Comparison of ENCODE assay signal across 19 cellular contexts in the genomic region with DNA sequence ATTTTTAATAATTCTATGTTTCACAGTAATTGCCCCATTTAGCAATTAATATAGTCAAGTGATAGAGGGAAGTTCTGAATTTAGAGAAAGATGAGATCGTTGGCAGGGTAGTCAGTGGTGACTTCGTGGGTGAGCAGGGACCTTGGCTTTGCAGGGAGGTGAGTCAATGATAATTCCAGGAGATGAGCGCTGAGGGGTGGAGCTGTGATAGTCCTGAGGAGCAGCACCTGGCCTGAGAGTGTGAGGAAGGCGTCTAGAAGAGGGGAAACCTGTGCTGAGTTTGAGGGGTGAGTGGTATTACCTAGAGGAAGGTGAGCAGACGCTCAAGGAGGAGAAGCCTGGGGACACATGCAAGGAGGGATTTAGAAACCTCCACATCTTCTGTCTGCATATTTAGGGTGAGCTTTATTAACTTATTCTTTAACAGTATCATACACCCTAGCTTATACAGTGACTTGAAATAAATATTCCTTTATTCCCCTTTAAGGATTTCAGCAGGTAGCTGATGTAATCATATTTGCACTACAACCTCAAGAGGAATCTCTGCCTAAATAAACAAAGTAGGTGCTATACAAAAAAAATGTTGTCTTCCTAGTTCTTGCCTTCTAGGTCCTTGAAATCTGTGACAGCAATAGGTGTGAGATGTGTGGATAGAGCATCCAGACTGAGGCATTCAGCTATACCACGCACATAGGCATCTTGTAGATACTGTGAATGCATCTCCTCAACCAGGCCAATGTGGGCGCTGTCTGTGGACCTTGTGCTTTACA. TPM values are rescaled to one million over a fixed set of nuclear protein-coding genes. Genes with fewer than 3 reads are reported as not detected.
DNase-seq lines count a peak whose midpoint lies in the region; ATAC-seq and TF ChIP-seq lines count a peak whose summit lies in the region.
"Had no signal": no experiment of that assay in that cellular context is flagged by ENCODE, and none has a peak within 500 bp of the region (broad histone marks: within the 10 kb centered on the region; RNA-seq: fewer than 3 reads in every experiment).

No MANE protein-coding gene starts in this region.

- ATAC-seq in naive thymus-derived CD4-positive, alpha-beta T cell: peak; percentile 19
- no peak for ATAC-seq in HG03139 (IDR thresholded peaks at IDR 0.05; ENCODE audit: unreplicated experiment)

- peak overlapping the region; percentile 24; the same call in 1 of the 2 replicates for H3K27ac ChIP-seq in PC-9
- H3K27ac ChIP-seq in naive thymus-derived CD4-positive, alpha-beta T cell (ENCODE audit: low read depth, low read length): no peak overlapping the region
- no peak overlapping the region for H3K27ac ChIP-seq in effector memory CD4-positive, alpha-beta T cell (ENCODE audit: insufficient read depth, low read length, poor library complexity, severe bottlenecking)
- H3K27ac ChIP-seq: 22Rv1, HL-60 had no signal

- peak overlapping the region; percentile 28 for H2AFZ ChIP-seq in PC-9

- CTCF ChIA-PET in PC-9 (lab: Charles Lee): no interaction called here
- CTCF ChIA-PET in naive thymus-derived CD4-positive, alpha-beta T cell (lab: Charles Lee): interaction anchor here (0.6 kb wide), 1 partner anchor 532 kb away, joined by 3 read pairs; no protein-coding TSS in a partner anchor

- no peaks in the 10 kb centered on the region for H3F3A ChIP-seq in PC-9 (ENCODE audit: insufficient read depth, low read depth)

- peaks cover 7% of the 10 kb centered on the region; the same call in 1 of the 2 replicates for H3K9me3 ChIP-seq in PC-9 (ENCODE audit: insufficient read depth, low read depth)
- no peaks in the 10 kb centered on the region for H3K9me3 ChIP-seq in naive thymus-derived CD4-positive, alpha-beta T cell (ENCODE audit: control insufficient read depth in 2 of 3, low read length in 3 of 3)
- H3K9me3 ChIP-seq in effector memory CD4-positive, alpha-beta T cell (ENCODE audit: control insufficient read depth, low read length): no peaks in the 10 kb centered on the region

- H3K79me2 ChIP-seq in PC-9 (ENCODE audit: low read depth): no peaks in the 10 kb centered on the region

- no peaks in the 10 kb centered on the region for H3K36me3 ChIP-seq in PC-9 (ENCODE audit: low read depth)
- no peaks in the 10 kb centered on the region for H3K36me3 ChIP-seq in naive thymus-derived CD4-positive, alpha-beta T cell (ENCODE audit: control insufficient read depth in 2 of 3, insufficient read depth in 3 of 3, low read length in 3 of 3)
- H3K36me3 ChIP-seq in effector memory CD4-positive, alpha-beta T cell (ENCODE audit: control insufficient read depth, insufficient read depth, low read length): no peaks in the 10 kb centered on the region

- H3K4me1 ChIP-seq in PC-9 (replicated peaks; ENCODE audit: insufficient read depth): peaks cover 19% of the 10 kb centered on the region
- peaks cover 0 to 3% of the 10 kb centered on the region in 2 donors for H3K4me1 ChIP-seq in naive thymus-derived CD4-positive, alpha-beta T cell (ENCODE audit: control insufficient read depth in 2 of 2, insufficient read depth in 2 of 2, low read length in 2 of 2)
- peaks cover 12% of the 10 kb centered on the region for H3K4me1 ChIP-seq in effector memory CD4-positive, alpha-beta T cell (ENCODE audit: control insufficient read depth, insufficient read depth, low read length, poor library complexity, severe bottlenecking)

- TF ChIP-seq CTCF in PC-9 (conservative IDR thresholded peaks at IDR 0.05): no peak

- DNase-seq in DMS79 treated with DMSO at 0.1 percent for 48 hours (lab: John Stamatoyannopoulos, UW) (peak; percentile 8), DMS79 (lab: John Stamatoyannopoulos, UW) (no peak), DMS53 (lab: John Stamatoyannopoulos, UW) (peak; percentile 63), PC-9 (peak in 1 of 2 experiments; percentile 83), UCSD-AML1 (lab: John Stamatoyannopoulos, UW; ENCODE audit: unreplicated experiment) (no peak)
- DNase-seq in naive thymus-derived CD4-positive, alpha-beta T cell: no peak
- DNase-seq in effector memory CD4-positive, alpha-beta T cell: no peak
- DNase-seq: CD8-positive, alpha-beta memory T cell; HCEC 1CT; KBM-7; NCI-H1092 treated with DMSO at 0.1 percent for 48 hours; NCI-H1694 treated with DMSO at 0.1 percent for 48 hours; NCI-H524 treated with DMSO at 0.1 percent for 48 hours; NK-92 treated with Interleukin-12 subunit alpha and Interleukin-12 subunit beta, amount 100 ng/mL, for 24 hours had no signal

- no peaks in the 10 kb centered on the region for H4K20me1 ChIP-seq in PC-9 (ENCODE audit: insufficient read depth)

- no peaks in the 10 kb centered on the region for H3K27me3 ChIP-seq in PC-9 (ENCODE audit: insufficient read depth, low read depth)
- H3K27me3 ChIP-seq in naive thymus-derived CD4-positive, alpha-beta T cell (ENCODE audit: control insufficient read depth in 2 of 2, insufficient read depth in 2 of 2, low read length in 2 of 2): no peaks in the 10 kb centered on the region
- H3K27me3 ChIP-seq in effector memory CD4-positive, alpha-beta T cell (replicated peaks; ENCODE audit: control insufficient read depth, insufficient read depth, low read length, poor library complexity, severe bottlenecking): peaks cover 12% of the 10 kb centered on the region

- no peaks in the 10 kb centered on the region for H3K9me2 ChIP-seq in PC-9 (ENCODE audit: insufficient read depth)

- H3K4me1 Mint-ChIP-seq in naive thymus-derived CD4-positive, alpha-beta T cell: peaks cover 4 to 12% (median 8%) of the 10 kb centered on the region in 7 donors

- no peaks in the 10 kb centered on the region for H3K36me3 Mint-ChIP-seq in naive thymus-derived CD4-positive, alpha-beta T cell
- H3K36me3 Mint-ChIP-seq: CD8-positive, alpha-beta memory T cell had no signal

- H3K27ac Mint-ChIP-seq in naive thymus-derived CD4-positive, alpha-beta T cell: no peak overlapping the region
- H3K27ac Mint-ChIP-seq: CD8-positive, alpha-beta memory T cell; T-helper 1 cell treated with Interleukin-12 subunit alpha and Interleukin-12 subunit beta and Interleukin-4 antibody, amounts not matched to agents 30 μg/mL and 1 μg/mL, for 36 hours had no signal

- intact Hi-C loops in PC-9 (cut with micrococcal nuclease; ENCODE audit: unreplicated experiment): no loop called here
- intact Hi-C loops in naive thymus-derived CD4-positive, alpha-beta T cell (cut with micrococcal nuclease): no loop called here

- H3K9me3 Mint-ChIP-seq in naive thymus-derived CD4-positive, alpha-beta T cell: peaks cover 0 to 1% (median 0%) of the 10 kb centered on the region in 11 donors
- H3K9me3 Mint-ChIP-seq: CD8-positive, alpha-beta memory T cell; T-helper 1 cell treated with Interleukin-12 subunit alpha and Interleukin-12 subunit beta and Interleukin-4 antibody, amounts not matched to agents 30 μg/mL and 1 μg/mL, for 36 hours had no signal

- peak overlapping the region; percentile 31 for H3K4me2 ChIP-seq in PC-9

- H3K4me3 ChIP-seq in PC-9: no peak overlapping the region
- H3K4me3 ChIP-seq in naive thymus-derived CD4-positive, alpha-beta T cell (ENCODE audit: low read length): no peak overlapping the region
- H3K4me3 ChIP-seq in effector memory CD4-positive, alpha-beta T cell (ENCODE audit: insufficient read depth, low read depth, low read length, poor library complexity, severe bottlenecking): no peak overlapping the region

- POLR2A ChIA-PET in PC-9 (lab: Charles Lee; ENCODE audit: unreplicated experiment): no interaction called here
- POLR2A ChIA-PET in naive thymus-derived CD4-positive, alpha-beta T cell (lab: Charles Lee): no interaction called here

- no TSS peak for BruUV-seq in PC-9 (replicated peaks; lab: Mats Ljungman, UMichigan)

- no peak overlapping the region for H3K4me3 Mint-ChIP-seq in naive thymus-derived CD4-positive, alpha-beta T cell
- H3K4me3 Mint-ChIP-seq: CD8-positive, alpha-beta memory T cell; T-helper 1 cell treated with Interleukin-12 subunit alpha and Interleukin-12 subunit beta and Interleukin-4 antibody, amounts not matched to agents 30 μg/mL and 1 μg/mL, for 36 hours had no signal

- peaks cover 38 to 44% (median 40%) of the 10 kb centered on the region in 5 donors for H3K27me3 Mint-ChIP-seq in naive thymus-derived CD4-positive, alpha-beta T cell

RNA-seq across cellular contexts. Expression of gene TRIL, which starts 2.1 kb away (rescaled TPM):
- not detected in 2 replicates for total RNA-seq in PC-9 (2021)
- under 1 TPM in 1 of 5 experiments, not detected in 4; 0.07 TPM for total RNA-seq in naive thymus-derived CD4-positive, alpha-beta T cell
- not detected for polyA plus RNA-seq in naive thymus-derived CD4-positive, alpha-beta T cell
- total RNA-seq: CD8-positive, alpha-beta memory T cell had no signal
- polyA plus RNA-seq: BJ; CD8-positive, alpha-beta memory T cell had no signal

Comparison
In these comparisons a context has a peak if more than half of its experiments do, and no peak if none do; other contexts are left out.
1. DNase-seq: peak in DMS79 treated with DMSO at 0.1 percent for 48 hours (single experiment) and DMS53 (single experiment); none in DMS79 (single experiment), naive thymus-derived CD4-positive, alpha-beta T cell (0 of 9), UCSD-AML1 (single experiment) and effector memory CD4-positive, alpha-beta T cell (0 of 3).